In the genomic region with DNA sequence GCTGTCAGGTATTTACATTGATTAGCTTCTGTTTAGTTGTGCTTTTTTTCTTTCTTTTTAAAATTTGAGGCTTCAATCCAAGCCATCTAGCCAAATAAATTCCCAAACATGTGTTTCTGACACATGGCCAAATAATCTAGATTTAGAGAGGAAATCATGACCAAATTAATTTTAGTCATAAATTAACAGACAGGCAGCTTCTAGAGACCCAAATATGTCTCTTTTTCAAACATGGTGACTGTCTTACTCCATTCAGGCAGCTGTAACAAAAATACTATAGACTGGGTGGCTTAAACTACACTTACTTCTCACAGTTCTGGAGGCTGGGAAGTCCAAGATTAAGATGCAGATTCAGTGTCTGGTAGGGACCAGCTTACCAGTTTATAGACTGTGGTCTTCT, we compare ENCODE assay signal across 34 cellular contexts.
"Had no signal": no experiment of that assay in that cellular context is flagged by ENCODE, and none has a peak within 500 bp of the region (broad histone marks: within the 10 kb centered on the region; RNA-seq: fewer than 3 reads in every experiment).

No MANE protein-coding gene starts in this region.

- H3K36me3 ChIP-seq: ascending aorta, breast epithelium, cardiac muscle cell, esophagus muscularis mucosa, gastrocnemius medialis, heart left ventricle, WERI-Rb-1 had no signal

- H3K27me3 ChIP-seq: ascending aorta, breast epithelium, esophagus muscularis mucosa, foreskin keratinocyte, gastrocnemius medialis, heart left ventricle had no signal

- DNase-seq: activated B cell treated with CpG ODN at 0.5 μM for 24 hours; activated CD4-positive, alpha-beta memory T cell treated with anti-CD3 and anti-CD28 coated beads, Interleukin-2, amount 10 ng/mL, durations not matched to agents 7 days and 5 days; activated CD4-positive, alpha-beta T cell treated with anti-CD3 and anti-CD28 coated beads, Interleukin-2, amount 10 ng/mL, durations not matched to agents 7 days and 5 days; activated CD4-positive, alpha-beta T cell treated with anti-CD3 and anti-CD28 coated beads, Interleukin-2, amount 50 U/mL, for 4 hours; activated CD8-positive, alpha-beta memory T cell treated with anti-CD3 and anti-CD28 coated beads, Interleukin-2, amount 50 U/mL, for 48 hours; activated gamma-delta T cell; activated naive CD4-positive, alpha-beta T cell; activated naive CD4-positive, alpha-beta T cell treated with anti-CD3 and anti-CD28 coated beads, Interleukin-2, amount 10 ng/mL, durations not matched to agents 7 days and 5 days; activated naive CD8-positive, alpha-beta T cell treated with anti-CD3 and anti-CD28 coated beads, Interleukin-2, amount 10 ng/mL, durations not matched to agents 7 days and 5 days; activated T-cell treated with anti-CD3 and anti-CD28 coated beads for 4 hours; activated T-cell treated with anti-CD3 and anti-CD28 coated beads, Interleukin-2, amount 50 U/mL, for 24 hours; activated T-cell treated with anti-CD3 and anti-CD28 coated beads, Interleukin-2, amount 50 U/mL, for 72 hours; central memory CD4-positive, alpha-beta T cell; cortex of kidney; dermis blood vessel endothelial cell; effector CD4-positive, alpha-beta T cell; effector memory CD8-positive, alpha-beta T cell; erythroblast; foreskin keratinocyte; gastrocnemius medialis; glutamatergic neuron; heart left ventricle; T-helper 1 cell; T-helper 17 cell; T1000; WERI-Rb-1 had no signal

- H3K4me3 Mint-ChIP-seq: activated B cell treated with CpG ODN at 0.5 μM for 24 hours; activated CD4-positive, alpha-beta memory T cell treated with anti-CD3 and anti-CD28 coated beads, Interleukin-2, amount 10 ng/mL, durations not matched to agents 7 days and 5 days; activated CD4-positive, alpha-beta T cell treated with anti-CD3 and anti-CD28 coated beads, Interleukin-2, amount 10 ng/mL, durations not matched to agents 7 days and 5 days; activated naive CD4-positive, alpha-beta T cell treated with anti-CD3 and anti-CD28 coated beads, Interleukin-2, amount 10 ng/mL, durations not matched to agents 7 days and 5 days; activated naive CD8-positive, alpha-beta T cell treated with anti-CD3 and anti-CD28 coated beads, Interleukin-2, amount 10 ng/mL, durations not matched to agents 7 days and 5 days; activated T-cell treated with anti-CD3 and anti-CD28 coated beads, Interleukin-2, amount 50 U/mL, for 24 hours; brain; effector memory CD8-positive, alpha-beta T cell; T-helper 17 cell; T-helper 2 cell treated with Interferon-gamma antibody and Interleukin-4, amounts not matched to agents 5 μg/mL and 100 μg/mL, for 36 hours had no signal

- H3K27ac Mint-ChIP-seq: activated B cell treated with CpG ODN at 0.5 μM for 24 hours; activated CD4-positive, alpha-beta memory T cell treated with anti-CD3 and anti-CD28 coated beads, Interleukin-2, amount 10 ng/mL, durations not matched to agents 7 days and 5 days; activated CD4-positive, alpha-beta T cell treated with anti-CD3 and anti-CD28 coated beads, Interleukin-2, amount 10 ng/mL, durations not matched to agents 7 days and 5 days; activated naive CD4-positive, alpha-beta T cell treated with anti-CD3 and anti-CD28 coated beads, Interleukin-2, amount 10 ng/mL, durations not matched to agents 7 days and 5 days; activated naive CD4-positive, alpha-beta T cell treated with anti-CD3 and anti-CD28 coated beads, Interleukin-2, amount 50 U/mL, for 72 hours; activated naive CD8-positive, alpha-beta T cell treated with anti-CD3 and anti-CD28 coated beads, Interleukin-2, amount 10 ng/mL, durations not matched to agents 7 days and 5 days; activated T-cell treated with anti-CD3 and anti-CD28 coated beads, Interleukin-2, amount 50 U/mL, for 24 hours; activated T-cell treated with anti-CD3 and anti-CD28 coated beads, Interleukin-2, amount 50 U/mL, for 72 hours; effector memory CD8-positive, alpha-beta T cell; T-helper 17 cell; T-helper 2 cell treated with Interferon-gamma antibody and Interleukin-4, amounts not matched to agents 5 μg/mL and 100 μg/mL, for 36 hours had no signal

- H3K4me1 ChIP-seq: breast epithelium had no signal

- H3K36me3 Mint-ChIP-seq: activated naive CD4-positive, alpha-beta T cell treated with anti-CD3 and anti-CD28 coated beads, Interleukin-2, amount 10 ng/mL, durations not matched to agents 7 days and 5 days; activated naive CD8-positive, alpha-beta T cell treated with anti-CD3 and anti-CD28 coated beads, Interleukin-2, amount 10 ng/mL, durations not matched to agents 7 days and 5 days had no signal

- H3K27ac ChIP-seq: ascending aorta, cardiac muscle cell, foreskin keratinocyte, gastrocnemius medialis, WERI-Rb-1 had no signal

- H3K9me3 ChIP-seq: ascending aorta, breast epithelium, esophagus muscularis mucosa, gastrocnemius medialis had no signal

- H3K4me3 ChIP-seq: ascending aorta, breast epithelium, cardiac muscle cell, esophagus muscularis mucosa, gastrocnemius medialis, heart left ventricle had no signal

- ATAC-seq: activated CD4-positive, CD25-positive, alpha-beta regulatory T cell treated with anti-CD3 and anti-CD28 coated beads, Interleukin-2, amount 50 U/mL, for 24 hours; activated naive CD4-positive, alpha-beta T cell treated with anti-CD3 and anti-CD28 coated beads, Interleukin-2, amount 50 U/mL, for 72 hours; activated T-cell treated with anti-CD3 and anti-CD28 coated beads, Interleukin-2, amount 50 U/mL, for 72 hours; effector memory CD8-positive, alpha-beta T cell; foreskin keratinocyte; gastrocnemius medialis; heart left ventricle; T-helper 17 cell had no signal
